In the genomic region with DNA sequence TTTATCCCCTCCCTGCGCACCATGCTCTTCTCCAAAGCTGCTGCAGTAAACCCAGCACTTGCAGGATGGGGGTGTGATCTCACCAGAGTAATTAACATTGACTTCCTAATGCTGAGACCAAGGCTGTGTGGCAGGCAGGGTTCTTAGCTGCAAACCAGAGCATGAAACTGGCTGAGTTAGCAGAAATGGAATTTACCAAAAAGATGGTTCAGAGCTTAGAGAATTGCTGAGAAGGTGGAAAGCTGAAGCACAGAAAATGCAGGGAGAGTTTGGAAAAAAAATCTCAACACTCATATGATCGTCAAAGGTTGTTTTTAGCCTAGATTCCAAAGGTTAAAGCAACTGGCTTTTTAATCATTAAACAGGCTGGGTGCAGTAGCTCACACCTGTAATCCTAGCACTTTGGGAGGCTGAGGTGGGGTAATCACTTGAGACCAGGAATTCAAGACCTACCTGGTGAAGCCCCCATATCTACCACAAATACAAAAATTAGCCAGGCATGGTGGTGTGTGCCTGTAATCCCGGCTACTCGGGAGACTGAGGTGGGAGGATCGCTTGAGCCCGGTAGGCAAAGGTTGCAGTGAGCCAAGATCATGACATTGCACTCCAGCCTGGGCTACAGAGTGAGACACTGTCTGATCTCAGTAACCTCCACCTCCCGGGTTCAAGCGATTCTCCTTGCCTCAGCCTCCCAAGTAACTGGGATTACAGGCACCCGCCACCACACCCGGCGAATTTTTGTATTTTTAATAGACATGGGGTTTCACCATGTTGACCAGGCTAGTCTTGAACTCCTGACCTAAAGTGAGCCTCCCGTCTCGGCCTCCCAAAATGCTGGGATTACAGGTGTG, we compare ENCODE assay signal across 13 cellular contexts. TPM values are rescaled to one million over a fixed set of nuclear protein-coding genes. Genes with fewer than 3 reads are reported as not detected.
DNase-seq lines count a peak whose midpoint lies in the region; ATAC-seq and TF ChIP-seq lines count a peak whose summit lies in the region.
"Had no signal": no experiment of that assay in that cellular context is flagged by ENCODE, and none has a peak within 500 bp of the region (broad histone marks: within the 10 kb centered on the region; RNA-seq: fewer than 3 reads in every experiment).

No MANE protein-coding gene starts in this region.

- DNase-seq in DMS53 (lab: John Stamatoyannopoulos, UW) (peak; percentile 66), NT2/D1 (ENCODE audit: low read depth, low spot score) (peak; percentile 18), epithelial cell of proximal tubule (ENCODE audit: low read depth) (peak; percentile 37), nephron progenitor cell (no peak), ovary (no peak), esophagus muscularis mucosa (ENCODE audit: extremely low spot score) (no peak), KG1 (lab: John Stamatoyannopoulos, UW) (no peak)
- DNase-seq: MV-4-11, NCI-H446, T-helper 9 cell had no signal

- H3K4me3 ChIP-seq in NT2/D1 (ENCODE audit: insufficient read length, low read depth), result no peak overlapping the region
- H3K4me3 ChIP-seq in epithelial cell of proximal tubule (ENCODE audit: low read depth, low read length), result no peak overlapping the region
- H3K4me3 ChIP-seq in ovary, result no peak overlapping the region
- H3K4me3 ChIP-seq in esophagus muscularis mucosa, result no peak overlapping the region
- H3K4me3 ChIP-seq: tibial nerve had no signal

- H3K36me3 Mint-ChIP-seq in nephron progenitor cell (ENCODE audit: low read depth), result peaks cover 40% of the 10 kb centered on the region

- peaks cover 16% of the 10 kb centered on the region for H3K4me1 Mint-ChIP-seq in nephron progenitor cell

- H3K9me3 ChIP-seq in NT2/D1 (ENCODE audit: insufficient read depth, low read length) (no peaks in the 10 kb centered on the region), ovary (no peaks in the 10 kb centered on the region), esophagus muscularis mucosa (no peaks in the 10 kb centered on the region)
- H3K9me3 ChIP-seq: tibial nerve had no signal

- TF ChIP-seq POLR2A in ovary (IDR thresholded peaks at IDR 0.05) (no peak), esophagus muscularis mucosa (IDR thresholded peaks at IDR 0.05; ENCODE audit: low read depth) (no peak)

- no peak overlapping the region for H3K27ac ChIP-seq in ovary
- no peak overlapping the region for H3K27ac ChIP-seq in esophagus muscularis mucosa (replicated peaks in 1 of 4)

- H3K9me3 Mint-ChIP-seq in nephron progenitor cell, result no peaks in the 10 kb centered on the region
- H3K9me3 Mint-ChIP-seq: dendritic cell treated with granulocyte-macrophage colony-stimulating factor and Interleukin-4, amounts not matched to agents 40 ng/mL and 50 ng/mL, for 4 days had no signal

- no peak overlapping the region for H3K9ac ChIP-seq in NT2/D1 (ENCODE audit: insufficient read length, low read depth)

- no peaks in the 10 kb centered on the region for H3K27me3 ChIP-seq in NT2/D1 (ENCODE audit: insufficient read depth, insufficient read length)
- H3K27me3 ChIP-seq in ovary, result no peaks in the 10 kb centered on the region
- no peaks in the 10 kb centered on the region for H3K27me3 ChIP-seq in esophagus muscularis mucosa
- H3K27me3 ChIP-seq: tibial nerve had no signal

- TF ChIP-seq CTCF in epithelial cell of proximal tubule (conservative IDR thresholded peaks at IDR 0.05; ENCODE audit: low read depth, low read length) (no peak), nephron progenitor cell (IDR thresholded peaks at IDR 0.05) (no peak), ovary (IDR thresholded peaks at IDR 0.05) (no peak), esophagus muscularis mucosa (IDR thresholded peaks at IDR 0.05) (no peak)

- no peak overlapping the region for H3K4me3 Mint-ChIP-seq in nephron progenitor cell
- H3K4me3 Mint-ChIP-seq: dendritic cell treated with granulocyte-macrophage colony-stimulating factor and Interleukin-4, amounts not matched to agents 40 ng/mL and 50 ng/mL, for 4 days had no signal

- peaks cover 49% of the 10 kb centered on the region for H3K36me3 ChIP-seq in NT2/D1 (ENCODE audit: insufficient read depth, insufficient read length, low read length)
- no peaks in the 10 kb centered on the region for H3K36me3 ChIP-seq in ovary
- H3K36me3 ChIP-seq in esophagus muscularis mucosa, result peaks cover 29 to 55% (median 52%) of the 10 kb centered on the region in 4 donors

- peak overlapping the region; percentile 20 for H3K27ac Mint-ChIP-seq in nephron progenitor cell
- H3K27ac Mint-ChIP-seq: dendritic cell treated with granulocyte-macrophage colony-stimulating factor and Interleukin-4, amounts not matched to agents 40 ng/mL and 50 ng/mL, for 4 days had no signal

- peaks cover 2% of the 10 kb centered on the region for H3K4me1 ChIP-seq in NT2/D1 (ENCODE audit: insufficient read depth, insufficient read length)
- H3K4me1 ChIP-seq in ovary (ENCODE audit: insufficient read depth), result no peaks in the 10 kb centered on the region
- peaks cover under 1 to 4% (median 3%) of the 10 kb centered on the region in 4 donors for H3K4me1 ChIP-seq in esophagus muscularis mucosa

- H3K27me3 Mint-ChIP-seq in nephron progenitor cell (ENCODE audit: low read depth, poor library complexity), result no peaks in the 10 kb centered on the region
- H3K27me3 Mint-ChIP-seq: dendritic cell treated with granulocyte-macrophage colony-stimulating factor and Interleukin-4, amounts not matched to agents 40 ng/mL and 50 ng/mL, for 4 days had no signal

- intact Hi-C loops in ovary (cut with DNase I), result loop anchor here in 2 of 4 donors (10.0 kb wide), 2 partner anchors 46 to 84 kb away; a partner anchor contains a TSS
- intact Hi-C loops in esophagus muscularis mucosa (cut with DNase I), result no loop called here

- ATAC-seq in GM21423 (IDR thresholded peaks at IDR 0.05; ENCODE audit: unreplicated experiment), result no peak

- 84 to 88% (median 86%) methylated on average over 13 of the region's 13 CpGs for WGBS in ovary, 3 donors
- whole genome bisulfite sequencing in esophagus muscularis mucosa, result 94% methylated on average over 10 of the region's 13 CpGs

- TF ChIP-seq EP300 in ovary (IDR thresholded peaks at IDR 0.05), result no peak
- TF ChIP-seq EP300 in esophagus muscularis mucosa (IDR thresholded peaks at IDR 0.05), result no peak

RNA-seq across cellular contexts. Expression of a gene that starts 6.0 kb away (rescaled TPM):
- total RNA-seq in epithelial cell of proximal tubule (20.2 and 29.9 TPM in 2 replicates), ovary (10 to 100 TPM; 32.3 to 48.6 (median 40.6) TPM), esophagus muscularis mucosa (10 to 100 TPM; 32.4 to 47.2 (median 38.2) TPM)
- 10 to 100 TPM; 35.1 to 39.2 TPM for polyA plus RNA-seq in ovary

RNA-seq across cellular contexts. Expression of a gene that starts 48.4 kb away (rescaled TPM):
- total RNA-seq in epithelial cell of proximal tubule, result 13.7 and 14.5 TPM in 2 replicates
- total RNA-seq in ovary, result 10 to 100 TPM; 42.1 to 60.9 (median 50.7) TPM
- polyA plus RNA-seq in ovary, result 10 to 100 TPM; 34.9 to 57.6 TPM
- total RNA-seq in esophagus muscularis mucosa, result 10 to 100 TPM; 51.1 to 61.0 (median 61.0) TPM

Comparison
In these comparisons a context has a peak if more than half of its experiments do, and no peak if none do; other contexts are left out.
1. DNase-seq: peak in DMS53 (single experiment), NT2/D1 (single experiment) and epithelial cell of proximal tubule (single experiment); none in nephron progenitor cell (single experiment), ovary (0 of 5), esophagus muscularis mucosa (single experiment) and KG1 (single experiment).